In the genomic region with DNA sequence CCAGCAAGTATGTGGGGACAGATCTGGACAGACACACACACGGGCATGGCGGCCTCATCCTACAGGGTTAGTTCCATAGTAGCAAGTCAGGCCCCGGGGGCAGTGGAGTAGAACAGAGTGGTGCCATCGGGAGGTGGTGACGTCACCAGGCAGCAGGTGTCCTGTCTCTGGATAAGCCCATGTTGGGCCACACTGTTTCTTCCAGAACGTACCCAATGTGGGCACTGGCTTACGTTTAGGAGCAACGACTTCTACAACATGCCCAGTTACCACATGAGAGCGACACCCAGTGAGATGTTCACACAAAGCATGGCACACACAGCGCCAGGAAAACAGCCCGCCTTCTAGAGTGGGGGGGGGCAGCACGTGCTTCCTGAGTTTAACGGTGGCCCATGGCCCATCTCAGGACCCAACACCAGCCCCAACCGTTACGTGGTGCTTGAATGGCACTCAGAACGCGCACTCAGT, we compare ENCODE assay signal across 15 cellular contexts.
A peak's percentile ranks its signal among the peaks of the same experiment; 100 is the strongest.
DNase-seq lines count a peak whose midpoint lies in the region; ATAC-seq and TF ChIP-seq lines count a peak whose summit lies in the region.
"Had no signal": no experiment of that assay in that cellular context is flagged by ENCODE, and none has a peak within 500 bp of the region (broad histone marks: within the 10 kb centered on the region; RNA-seq: fewer than 3 reads in every experiment).

No MANE protein-coding gene starts in this region.

- no peak overlapping the region for H4K8ac ChIP-seq in trophoblast cell (ENCODE audit: low read depth, low read length)

- no peak for TF ChIP-seq CTCF in RWPE1 (conservative IDR thresholded peaks at IDR 0.05; ENCODE audit: low read depth)
- TF ChIP-seq CTCF in gastroesophageal sphincter (IDR thresholded peaks at IDR 0.05): no peak
- TF ChIP-seq CTCF in upper lobe of right lung (IDR thresholded peaks at IDR 0.05): no peak

- H2AFZ ChIP-seq in trophoblast cell (ENCODE audit: insufficient read depth, low read length, poor library complexity): no peak overlapping the region

- no peak overlapping the region for H4K12ac ChIP-seq in trophoblast cell (ENCODE audit: low read depth, low read length)

- H3K4me3 Mint-ChIP-seq in T-helper 17 cell: no peak overlapping the region
- H3K4me3 Mint-ChIP-seq: stimulated activated effector memory CD8-positive, alpha-beta T cell treated with anti-CD3 and anti-CD28 coated beads, Interleukin-12 subunit alpha, Interleukin-12 subunit beta, amount 100 ng/mL, for 72 hours had no signal

- no peak overlapping the region for H3K9ac ChIP-seq in trophoblast cell (ENCODE audit: low read length)

- no peak overlapping the region for H4K91ac ChIP-seq in trophoblast cell (ENCODE audit: low read depth, low read length)

- H3K4me1 ChIP-seq in gastroesophageal sphincter (peaks cover 12 to 85% (median 59%) of the 10 kb centered on the region in 3 donors), trophoblast cell (ENCODE audit: control insufficient read depth in 1 of 2, insufficient read depth in 2 of 2, low read length in 2 of 2) (peaks cover 3 to 8% of the 10 kb centered on the region in 2 experiments), upper lobe of right lung (peaks cover 21% of the 10 kb centered on the region)

- no peaks in the 10 kb centered on the region for H3K79me2 ChIP-seq in trophoblast cell (ENCODE audit: control insufficient read depth, insufficient read depth, low read length, poor library complexity)

- H3K4me3 ChIP-seq in gastroesophageal sphincter (no peak overlapping the region), trophoblast cell (ENCODE audit: low read depth, low read length) (no peak overlapping the region), upper lobe of right lung (no peak overlapping the region)
- H3K4me3 ChIP-seq: SK-N-MC had no signal

- no peak for TF ChIP-seq POLR2A in gastroesophageal sphincter (IDR thresholded peaks at IDR 0.05)

- no peak overlapping the region for H2AK5ac ChIP-seq in trophoblast cell (ENCODE audit: low read length)

- no peak for ATAC-seq in gastroesophageal sphincter
- ATAC-seq in upper lobe of right lung: no peak
- no peak for ATAC-seq in T-helper 17 cell
- ATAC-seq: stimulated activated effector memory CD8-positive, alpha-beta T cell treated with anti-CD3 and anti-CD28 coated beads, Interleukin-12 subunit alpha, Interleukin-12 subunit beta, amount 100 ng/mL, for 72 hours had no signal

- DNase-seq in RWPE1 (ENCODE audit: low spot score): no peak
- DNase-seq in trophoblast cell: peak; percentile 82 to 83
- DNase-seq in upper lobe of right lung: peak; percentile 61
- no peak for DNase-seq in T-helper 17 cell
- DNase-seq in activated naive CD4-positive, alpha-beta T cell (lab: John Stamatoyannopoulos, UW): no peak
- no peak for DNase-seq in activated CD4-positive, alpha-beta T cell treated with anti-CD3 and anti-CD28 coated beads, Interleukin-2, amount 50 U/mL, for 48 hours
- DNase-seq: activated CD8-positive, alpha-beta memory T cell treated with anti-CD3 and anti-CD28 coated beads, Interleukin-2, amount 50 U/mL, for 48 hours; COR-L47; cortex of kidney; NCI-H1694; NCI-H774 had no signal

- CTCF ChIA-PET in RWPE1 (lab: Yijun Ruan, JAX): no interaction called here

- H2BK120ac ChIP-seq in trophoblast cell (ENCODE audit: insufficient read depth, low read length, poor library complexity): no peak overlapping the region

- POLR2A ChIA-PET in RWPE1 (lab: Yijun Ruan, JAX; ENCODE audit: low non-redundant PET): no interaction called here

- peak overlapping the region; percentile 47 for H3K27ac ChIP-seq in RWPE1
- H3K27ac ChIP-seq in gastroesophageal sphincter: peak overlapping the region; percentile 81 to 93 (median 84)
- no peak overlapping the region for H3K27ac ChIP-seq in trophoblast cell (ENCODE audit: low read depth, low read length)
- peak overlapping the region; percentile 34 for H3K27ac ChIP-seq in upper lobe of right lung
- H3K27ac ChIP-seq: SK-N-MC, VCaP had no signal

- no peak overlapping the region for H3K14ac ChIP-seq in trophoblast cell (ENCODE audit: low read length)

- no peaks in the 10 kb centered on the region for H3K36me3 Mint-ChIP-seq in T-helper 17 cell (ENCODE audit: low read depth)
- H3K36me3 Mint-ChIP-seq: stimulated activated effector memory CD8-positive, alpha-beta T cell treated with anti-CD3 and anti-CD28 coated beads, Interleukin-12 subunit alpha, Interleukin-12 subunit beta, amount 100 ng/mL, for 72 hours had no signal

- no peak overlapping the region for H3K4me2 ChIP-seq in trophoblast cell (ENCODE audit: low read length)

- peaks cover 53% of the 10 kb centered on the region for H3K27me3 Mint-ChIP-seq in T-helper 17 cell

- no peak overlapping the region for H2BK12ac ChIP-seq in trophoblast cell (ENCODE audit: low read length)

- no peak overlapping the region for H3K23ac ChIP-seq in trophoblast cell (ENCODE audit: low read length)

- H3K36me3 ChIP-seq in gastroesophageal sphincter: peaks cover 0 to 10% of the 10 kb centered on the region in 2 donors
- H3K36me3 ChIP-seq in trophoblast cell (ENCODE audit: control insufficient read depth in 1 of 2, insufficient read depth in 2 of 2, low read length in 2 of 2): peaks cover 7 to 17% of the 10 kb centered on the region in 2 experiments
- H3K36me3 ChIP-seq in upper lobe of right lung: peaks cover 3% of the 10 kb centered on the region

- intact Hi-C loops in upper lobe of right lung (cut with DNase I): no loop called here

- no peaks in the 10 kb centered on the region for H3K79me1 ChIP-seq in trophoblast cell (ENCODE audit: low read length)

- no peak overlapping the region for H3K18ac ChIP-seq in trophoblast cell (ENCODE audit: low read length)

- H3K4ac ChIP-seq in trophoblast cell (ENCODE audit: low read depth, low read length): no peak overlapping the region

- H3K27ac Mint-ChIP-seq in T-helper 17 cell: no peak overlapping the region
- H3K27ac Mint-ChIP-seq: stimulated activated effector memory CD8-positive, alpha-beta T cell treated with anti-CD3 and anti-CD28 coated beads, Interleukin-12 subunit alpha, Interleukin-12 subunit beta, amount 100 ng/mL, for 72 hours had no signal

- H3K4me1 Mint-ChIP-seq in T-helper 17 cell: peaks cover 2% of the 10 kb centered on the region
- H3K4me1 Mint-ChIP-seq: stimulated activated effector memory CD8-positive, alpha-beta T cell treated with anti-CD3 and anti-CD28 coated beads, Interleukin-12 subunit alpha, Interleukin-12 subunit beta, amount 100 ng/mL, for 72 hours had no signal

- TF ChIP-seq EP300 in gastroesophageal sphincter (IDR thresholded peaks at IDR 0.05): no peak

- no peak overlapping the region for H2BK5ac ChIP-seq in trophoblast cell (ENCODE audit: low read depth, low read length, poor library complexity)

- no peaks in the 10 kb centered on the region for H3K9me3 ChIP-seq in gastroesophageal sphincter
- H3K9me3 ChIP-seq in trophoblast cell (ENCODE audit: insufficient read depth, low read depth, low read length): no peaks in the 10 kb centered on the region
- H3K9me3 ChIP-seq in upper lobe of right lung: no peaks in the 10 kb centered on the region
- no peaks in the 10 kb centered on the region for H3K9me3 ChIP-seq in T-helper 17 cell (ENCODE audit: control insufficient read depth, low read length, poor library complexity, severe bottlenecking)

- WGBS in gastroesophageal sphincter (ENCODE audit: low coverage in 1 of 2), 2 donors: 92% methylated on average over 2 of the region's 17 CpGs; no CpG with 5 or more reads in 1 of the 2 donors
- no CpG with 5 or more reads among the region's 17 CpGs for WGBS in trophoblast cell (ENCODE audit: extremely low coverage, insufficient coverage, insufficient read length)

- no peaks in the 10 kb centered on the region for H3K27me3 ChIP-seq in gastroesophageal sphincter
- H3K27me3 ChIP-seq in trophoblast cell (ENCODE audit: insufficient read depth, low read length): no peaks in the 10 kb centered on the region
- no peaks in the 10 kb centered on the region for H3K27me3 ChIP-seq in upper lobe of right lung

Comparison
In these comparisons a context has a peak if more than half of its experiments do, and no peak if none do; other contexts are left out.
1. DNase-seq: peak in trophoblast cell (2 of 2) and upper lobe of right lung (single experiment); none in RWPE1 (single experiment), T-helper 17 cell (0 of 3), activated naive CD4-positive, alpha-beta T cell (0 of 4) and activated CD4-positive, alpha-beta T cell treated with anti-CD3 and anti-CD28 coated beads, Interleukin-2, amount 50 U/mL, for 48 hours (0 of 2).